ENCODE assay signal across 8 cellular contexts in the genomic region with DNA sequence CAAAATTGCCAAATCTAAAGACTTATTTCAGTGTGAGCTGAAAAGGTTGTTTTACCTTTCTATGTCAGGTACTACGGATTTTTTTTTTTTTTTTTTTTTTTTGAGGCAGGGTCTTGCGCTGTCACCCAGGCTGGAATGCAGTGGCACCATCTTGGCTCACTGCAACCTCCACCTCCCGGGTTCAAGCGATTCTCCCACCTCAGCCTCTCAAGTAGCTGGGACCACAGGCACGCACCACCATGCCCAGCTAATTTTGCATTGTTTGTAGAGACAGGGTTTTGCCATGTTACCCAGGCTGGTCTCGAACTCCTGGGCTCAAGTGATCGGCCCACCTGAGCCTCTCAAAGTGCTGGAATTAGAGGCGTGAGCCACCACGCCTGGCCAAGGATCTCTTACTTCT. TPM values are rescaled to one million over a fixed set of nuclear protein-coding genes. Genes with fewer than 3 reads are reported as not detected.
DNase-seq lines count a peak whose midpoint lies in the region; ATAC-seq and TF ChIP-seq lines count a peak whose summit lies in the region.
"Not testable (repeated sequence)": the region's sequence is repeated elsewhere in the genome, so short reads cannot be mapped to it uniquely, and the experiment has no call there.

No MANE protein-coding gene starts in this region.

- TF ChIP-seq RAD21 in IMR-90 (IDR thresholded peaks at IDR 0.05; ENCODE audit: low read length) = not testable (repeated sequence)

- not testable (repeated sequence) for H3K9ac ChIP-seq in IMR-90 (ENCODE audit: low read depth, low read length)

- TF ChIP-seq CTCF in IMR-90 (conservative IDR thresholded peaks at IDR 0.05; ENCODE audit: low read depth, low read length); dorsolateral prefrontal cortex (IDR thresholded peaks at IDR 0.05 in 54 of 56, conservative IDR thresholded peaks at IDR 0.05 in 2 of 56; ENCODE audit: low read depth in 1 of 56, partially characterized antibody in 56 of 56); left ventricle myocardium inferior (IDR thresholded peaks at IDR 0.05; ENCODE audit: borderline replicate concordance); nephron (IDR thresholded peaks at IDR 0.05; ENCODE audit: unreplicated experiment in 3 of 3): not testable (repeated sequence)

- not testable (repeated sequence) for DNase-seq in CD8-positive, alpha-beta memory T cell; IMR-90; activated naive CD4-positive, alpha-beta T cell treated with anti-CD3 and anti-CD28 coated beads for 36 hours; dorsolateral prefrontal cortex; left ventricle myocardium inferior; stimulated activated naive CD8-positive, alpha-beta T cell treated with anti-CD3 and anti-CD28 coated beads, Interleukin-15, amount 100 ng/mL, for 72 hours

- not testable (repeated sequence) for H4K5ac ChIP-seq in IMR-90 (ENCODE audit: low read depth, low read length)

- not testable (repeated sequence) for ATAC-seq in IMR-90 (ENCODE audit: low read depth); stimulated activated naive CD8-positive, alpha-beta T cell treated with anti-CD3 and anti-CD28 coated beads, Interleukin-15, amount 100 ng/mL, for 72 hours

- H2BK20ac ChIP-seq in IMR-90 (ENCODE audit: low read depth, low read length) = not testable (repeated sequence)

- not testable (repeated sequence) for H3K56ac ChIP-seq in IMR-90 (ENCODE audit: extremely low read depth, insufficient read depth, low read length)

- intact Hi-C loops in IMR-90 (cut with micrococcal nuclease); dorsolateral prefrontal cortex (cut with DNase I); left ventricle myocardium inferior (cut with micrococcal nuclease): not testable (repeated sequence)
- intact Hi-C loops in activated naive CD4-positive, alpha-beta T cell treated with anti-CD3 and anti-CD28 coated beads for 36 hours (cut with micrococcal nuclease) = loop anchor here (5.0 kb wide), 8 partner anchors 698 to 1608 kb away; partner anchors contain the start of genes RMND1 and ZBTB2

- H4K8ac ChIP-seq in IMR-90 (ENCODE audit: low read depth in 2 of 2, low read length in 2 of 2) = not testable (repeated sequence)

- not testable (repeated sequence) for H3K27ac ChIP-seq in CD8-positive, alpha-beta memory T cell (ENCODE audit: low read depth, low read length); IMR-90 (ENCODE audit: insufficient read depth, low read length)
- H3K27ac ChIP-seq in dorsolateral prefrontal cortex = peak overlapping the region in 1 of 59 donors; percentile 82
- peak overlapping the region; percentile 96 for H3K27ac ChIP-seq in left ventricle myocardium inferior (replicated peaks)

- H3K36me3 Mint-ChIP-seq in CD8-positive, alpha-beta memory T cell = peaks cover 5 to 42% (median 13%) of the 10 kb centered on the region in 3 donors
- peaks cover 34% of the 10 kb centered on the region for H3K36me3 Mint-ChIP-seq in T-helper 1 cell treated with Interleukin-12 subunit alpha and Interleukin-12 subunit beta and Interleukin-4 antibody, amounts not matched to agents 30 μg/mL and 1 μg/mL, for 36 hours (ENCODE audit: low read depth)
- H3K36me3 Mint-ChIP-seq in activated naive CD4-positive, alpha-beta T cell treated with anti-CD3 and anti-CD28 coated beads for 36 hours (ENCODE audit: low read depth) = peaks cover 31% of the 10 kb centered on the region
- peaks cover 30% of the 10 kb centered on the region for H3K36me3 Mint-ChIP-seq in nephron (ENCODE audit: low read depth)

- not testable (repeated sequence) for H2BK5ac ChIP-seq in IMR-90 (ENCODE audit: low read depth, low read length, poor library complexity, severe bottlenecking)

- not testable (repeated sequence) for H3K9me3 Mint-ChIP-seq in CD8-positive, alpha-beta memory T cell; T-helper 1 cell treated with Interleukin-12 subunit alpha and Interleukin-12 subunit beta and Interleukin-4 antibody, amounts not matched to agents 30 μg/mL and 1 μg/mL, for 36 hours; activated naive CD4-positive, alpha-beta T cell treated with anti-CD3 and anti-CD28 coated beads for 36 hours; nephron; stimulated activated naive CD8-positive, alpha-beta T cell treated with anti-CD3 and anti-CD28 coated beads, Interleukin-15, amount 100 ng/mL, for 72 hours

- CTCF ChIA-PET in CD8-positive, alpha-beta memory T cell (lab: Charles Lee) = interaction anchor here (0.7 to 1.4 kb wide), 3 partner anchors 9 to 1548 kb away, joined by 3 to 7 read pairs (median 3); partner anchors contain the start of gene FBXO5
- CTCF ChIA-PET in IMR-90 (lab: Yijun Ruan, JAX) = interaction anchor here (0.6 to 1.2 kb wide), 2 partner anchors 24 to 708 kb away, joined by 3 to 8 read pairs; no protein-coding TSS in a partner anchor
- CTCF ChIA-PET in activated naive CD4-positive, alpha-beta T cell treated with anti-CD3 and anti-CD28 coated beads for 36 hours (lab: Charles Lee) = interaction anchor here (1.0 to 1.6 kb wide), 2 partner anchors 18 to 24 kb away, joined by 4 read pairs; partner anchors contain the start of gene FBXO5

- H3K9me1 ChIP-seq in IMR-90 (ENCODE audit: insufficient read depth, low read length) = not testable (repeated sequence)

- H2AK9ac ChIP-seq in IMR-90 (replicated peaks; ENCODE audit: low read depth, low read length, poor library complexity) = not testable (repeated sequence)

- not testable (repeated sequence) for H3K14ac ChIP-seq in IMR-90 (replicated peaks; ENCODE audit: low read depth, low read length)

- 93% methylated on average over 4 of the region's 9 CpGs; no CpG with 5 or more reads in 1 of the 2 experiments for WGBS in IMR-90 (ENCODE audit: extremely low coverage in 2 of 2, insufficient read length in 1 of 2), 2 experiments

- not testable (repeated sequence) for BruUV-seq in IMR-90 (replicated peaks; lab: Mats Ljungman, UMichigan)

- not testable (repeated sequence) for H3K4ac ChIP-seq in IMR-90 (ENCODE audit: low read depth, low read length)

- H3K27me3 ChIP-seq in CD8-positive, alpha-beta memory T cell (ENCODE audit: insufficient read depth, low read length, poor library complexity, severe bottlenecking); IMR-90 (ENCODE audit: control insufficient read depth, insufficient read depth, low read length); dorsolateral prefrontal cortex; left ventricle myocardium inferior (ENCODE audit: low read depth): not testable (repeated sequence)

- peak overlapping the region in 4 of 8 donors; percentile 71 to 93 (median 90) for H3K27ac Mint-ChIP-seq in CD8-positive, alpha-beta memory T cell
- H3K27ac Mint-ChIP-seq in T-helper 1 cell treated with Interleukin-12 subunit alpha and Interleukin-12 subunit beta and Interleukin-4 antibody, amounts not matched to agents 30 μg/mL and 1 μg/mL, for 36 hours; activated naive CD4-positive, alpha-beta T cell treated with anti-CD3 and anti-CD28 coated beads for 36 hours; stimulated activated naive CD8-positive, alpha-beta T cell treated with anti-CD3 and anti-CD28 coated beads, Interleukin-15, amount 100 ng/mL, for 72 hours: not testable (repeated sequence)
- H3K27ac Mint-ChIP-seq in nephron = peak overlapping the region in 1 of 3 experiments; percentile 10

- H2AFZ ChIP-seq in IMR-90 (replicated peaks; ENCODE audit: low read length, poor library complexity) = not testable (repeated sequence)

- H3K4me3 Mint-ChIP-seq in CD8-positive, alpha-beta memory T cell = peak overlapping the region; percentile 55 to 99 (median 98)
- H3K4me3 Mint-ChIP-seq in T-helper 1 cell treated with Interleukin-12 subunit alpha and Interleukin-12 subunit beta and Interleukin-4 antibody, amounts not matched to agents 30 μg/mL and 1 μg/mL, for 36 hours = peak overlapping the region; percentile 93
- peak overlapping the region; percentile 98 for H3K4me3 Mint-ChIP-seq in activated naive CD4-positive, alpha-beta T cell treated with anti-CD3 and anti-CD28 coated beads for 36 hours
- H3K4me3 Mint-ChIP-seq in nephron = peak overlapping the region; percentile 92 to 99 (median 95)
- H3K4me3 Mint-ChIP-seq in stimulated activated naive CD8-positive, alpha-beta T cell treated with anti-CD3 and anti-CD28 coated beads, Interleukin-15, amount 100 ng/mL, for 72 hours = peak overlapping the region; percentile 94 to 100

- H3K79me1 ChIP-seq in IMR-90 (ENCODE audit: low read depth in 1 of 2, low read length in 2 of 2) = peaks cover 9 to 19% of the 10 kb centered on the region in 2 experiments

- dilution Hi-C loops in IMR-90 (cut with HindIII; ENCODE audit: low sequenced_read_pairs, unreplicated experiment) = not testable (repeated sequence)

- not testable (repeated sequence) for TF ChIP-seq POLR2A in IMR-90 (IDR thresholded peaks at IDR 0.05; ENCODE audit: low read depth, low read length)

- not testable (repeated sequence) for H4K91ac ChIP-seq in IMR-90 (ENCODE audit: insufficient read depth, low read depth, low read length)

- H2BK120ac ChIP-seq in IMR-90 (ENCODE audit: low read depth, low read length) = not testable (repeated sequence)

- H3K4me2 ChIP-seq in IMR-90 (ENCODE audit: low read depth, low read length) = peak overlapping the region; percentile 96

- H2AK5ac ChIP-seq in IMR-90 (ENCODE audit: low read depth, low read length) = not testable (repeated sequence)

- H3K4me3 ChIP-seq in CD8-positive, alpha-beta memory T cell (ENCODE audit: low read length) = peak overlapping the region; percentile 5
- not testable (repeated sequence) for H3K4me3 ChIP-seq in IMR-90 (ENCODE audit: insufficient read depth, low read depth, low read length)
- peak overlapping the region in 33 of 59 donors; percentile 16 to 94 (median 84) for H3K4me3 ChIP-seq in dorsolateral prefrontal cortex
- H3K4me3 ChIP-seq in left ventricle myocardium inferior = peak overlapping the region; percentile 85

- H3K36me3 ChIP-seq in CD8-positive, alpha-beta memory T cell (ENCODE audit: insufficient read depth, low read length); IMR-90 (ENCODE audit: control insufficient read depth, insufficient read depth, low read length): not testable (repeated sequence)
- peaks cover 19% of the 10 kb centered on the region for H3K36me3 ChIP-seq in left ventricle myocardium inferior

- peaks cover 34% of the 10 kb centered on the region for H3K4me1 ChIP-seq in CD8-positive, alpha-beta memory T cell (ENCODE audit: insufficient read depth, low read length)
- not testable (repeated sequence) for H3K4me1 ChIP-seq in IMR-90 (ENCODE audit: control insufficient read depth, insufficient read depth, low read length)
- peaks cover 78% of the 10 kb centered on the region for H3K4me1 ChIP-seq in left ventricle myocardium inferior

- H3K27me3 Mint-ChIP-seq in CD8-positive, alpha-beta memory T cell; activated naive CD4-positive, alpha-beta T cell treated with anti-CD3 and anti-CD28 coated beads for 36 hours (ENCODE audit: low read depth); nephron (ENCODE audit: low read depth); stimulated activated naive CD8-positive, alpha-beta T cell treated with anti-CD3 and anti-CD28 coated beads, Interleukin-15, amount 100 ng/mL, for 72 hours: not testable (repeated sequence)
- peaks cover 18% of the 10 kb centered on the region for H3K27me3 Mint-ChIP-seq in T-helper 1 cell treated with Interleukin-12 subunit alpha and Interleukin-12 subunit beta and Interleukin-4 antibody, amounts not matched to agents 30 μg/mL and 1 μg/mL, for 36 hours (ENCODE audit: low read depth)

- in situ Hi-C loops in IMR-90 (cut with MboI; ENCODE audit: low sequenced_read_pairs) = not testable (repeated sequence)

- peaks cover 57 to 78% (median 72%) of the 10 kb centered on the region in 3 donors for H3K4me1 Mint-ChIP-seq in CD8-positive, alpha-beta memory T cell
- H3K4me1 Mint-ChIP-seq in T-helper 1 cell treated with Interleukin-12 subunit alpha and Interleukin-12 subunit beta and Interleukin-4 antibody, amounts not matched to agents 30 μg/mL and 1 μg/mL, for 36 hours (ENCODE audit: low read depth) = peaks cover 47% of the 10 kb centered on the region
- peaks cover 51% of the 10 kb centered on the region for H3K4me1 Mint-ChIP-seq in activated naive CD4-positive, alpha-beta T cell treated with anti-CD3 and anti-CD28 coated beads for 36 hours (ENCODE audit: low read depth)
- peaks cover 23% of the 10 kb centered on the region for H3K4me1 Mint-ChIP-seq in nephron
- H3K4me1 Mint-ChIP-seq in stimulated activated naive CD8-positive, alpha-beta T cell treated with anti-CD3 and anti-CD28 coated beads, Interleukin-15, amount 100 ng/mL, for 72 hours = peaks cover 46% of the 10 kb centered on the region

- not testable (repeated sequence) for H2BK15ac ChIP-seq in IMR-90 (ENCODE audit: low read depth, low read length)

- not testable (repeated sequence) for H3K23ac ChIP-seq in IMR-90 (ENCODE audit: low read depth, low read length)

- not testable (repeated sequence) for H3K18ac ChIP-seq in IMR-90 (ENCODE audit: low read depth, low read length)

- POLR2A ChIA-PET in CD8-positive, alpha-beta memory T cell (lab: Charles Lee) = interaction anchor here (1.5 kb wide), 1 partner anchor 18 kb away, joined by 6 read pairs; the partner anchor contains the start of gene FBXO5
- POLR2A ChIA-PET in IMR-90 (lab: Charles Lee; ENCODE audit: unreplicated experiment) = not testable (repeated sequence)

- not testable (repeated sequence) for H3K9me3 ChIP-seq in CD8-positive, alpha-beta memory T cell (ENCODE audit: low read length); IMR-90 (ENCODE audit: control insufficient read depth, insufficient read depth, low read length); left ventricle myocardium inferior (replicated peaks)

- H4K20me1 ChIP-seq in IMR-90 (ENCODE audit: insufficient read depth, low read length) = peaks cover 25% of the 10 kb centered on the region

RNA-seq across cellular contexts. Expression of gene MTRF1L, which starts 1.7 kb away (rescaled TPM):
- total RNA-seq in CD8-positive, alpha-beta memory T cell = 10 to 100 TPM; 15.3 to 17.4 TPM
- polyA plus RNA-seq in CD8-positive, alpha-beta memory T cell = 8.2 TPM
- total RNA-seq in IMR-90 (2012; rRNA removed) (11.1 and 20.6 TPM in 2 replicates), dorsolateral prefrontal cortex (10 to 100 TPM; 13.7 to 29.4 (median 20.7) TPM), left ventricle myocardium inferior (30.9 TPM)
- 6.9 and 8.1 TPM in 2 replicates for polyA plus RNA-seq in IMR-90 (2012; rRNA removed)
- 2.1 TPM in 2 replicates for polyA plus RNA-seq in IMR-90 (2012; cell fraction: cytosol; rRNA removed)
- polyA plus RNA-seq in IMR-90 (2012; cell fraction: nucleus; rRNA removed; ENCODE audit: low replicate concordance) = 2.0 and 13.9 TPM in 2 replicates
- 10 to 100 TPM; 11.6 to 12.0 TPM for total RNA-seq in activated naive CD4-positive, alpha-beta T cell treated with anti-CD3 and anti-CD28 coated beads for 36 hours

RNA-seq across cellular contexts. Expression of gene FBXO5, which starts 17.9 kb away (rescaled TPM):
- total RNA-seq in CD8-positive, alpha-beta memory T cell = 10 to 100 TPM; 29.7 to 33.8 TPM
- 7.6 TPM for polyA plus RNA-seq in CD8-positive, alpha-beta memory T cell
- total RNA-seq in IMR-90 (2012; rRNA removed) = 16.7 and 25.3 TPM in 2 replicates
- polyA plus RNA-seq in IMR-90 (2012; rRNA removed) = 9.8 and 11.8 TPM in 2 replicates
- 1.2 and 2.5 TPM in 2 replicates for polyA plus RNA-seq in IMR-90 (2012; cell fraction: cytosol; rRNA removed)
- 0.85 and 4.8 TPM in 2 replicates for polyA plus RNA-seq in IMR-90 (2012; cell fraction: nucleus; rRNA removed; ENCODE audit: low replicate concordance)
- total RNA-seq in activated naive CD4-positive, alpha-beta T cell treated with anti-CD3 and anti-CD28 coated beads for 36 hours = 10 to 100 TPM; 61.4 to 62.3 TPM
- total RNA-seq in dorsolateral prefrontal cortex = 1 to 10 TPM; 1.0 to 4.6 (median 2.7) TPM
- total RNA-seq in left ventricle myocardium inferior = 1.6 TPM
